In genomic region chr3:64214002-64214696, GRCh38 we compare ENCODE assay signal across 12 cellular contexts. TPM values are rescaled to one million over a fixed set of nuclear protein-coding genes. Genes with fewer than 3 reads are reported as not detected.
A peak's percentile ranks its signal among the peaks of the same experiment; 100 is the strongest.
DNase-seq lines count a peak whose midpoint lies in the region; ATAC-seq, FAIRE-seq and TF ChIP-seq lines count a peak whose summit lies in the region.
"Had no signal": no experiment of that assay in that cellular context is flagged by ENCODE, and none has a peak within 500 bp of the region (broad histone marks: within the 10 kb centered on the region; RNA-seq: fewer than 3 reads in every experiment).

No MANE protein-coding gene starts in this region.

- H4K91ac ChIP-seq in neuronal stem cell (ENCODE audit: low read depth, low read length, poor library complexity) = no peak overlapping the region

- H3K4me2 ChIP-seq in neuronal stem cell (ENCODE audit: insufficient read depth, low read length, poor library complexity, severe bottlenecking) = no peak overlapping the region

- H3K36me3 ChIP-seq in BJ (ENCODE audit: control insufficient read depth, insufficient read depth, low read length) (no peaks in the 10 kb centered on the region), Peyer's patch (no peaks in the 10 kb centered on the region), neuronal stem cell (replicated peaks in 1 of 2; ENCODE audit: control insufficient read depth in 2 of 2, insufficient read depth in 2 of 2, low read length in 2 of 2) (no peaks in the 10 kb centered on the region)

- POLR2A ChIA-PET in BJ (lab: Charles Lee) = no interaction called here

- no peak overlapping the region for H2BK5ac ChIP-seq in neuronal stem cell (ENCODE audit: low read length)

- no peaks in the 10 kb centered on the region for H3K27me3 ChIP-seq in BJ (ENCODE audit: control insufficient read depth, insufficient read depth, low read length)
- no peaks in the 10 kb centered on the region for H3K27me3 ChIP-seq in Peyer's patch
- H3K27me3 ChIP-seq in neuronal stem cell (ENCODE audit: control insufficient read depth in 3 of 3, insufficient read depth in 3 of 3, low read depth in 1 of 3, low read length in 3 of 3) = no peaks in the 10 kb centered on the region

- no peak overlapping the region for H3K4me3 Mint-ChIP-seq in stimulated activated naive CD8-positive, alpha-beta T cell treated with anti-CD3 and anti-CD28 coated beads, Interleukin-15, amount 100 ng/mL, for 72 hours

- peak overlapping the region; percentile 2 for H3K4me3 ChIP-seq in BJ (ENCODE audit: low read depth, low read length)
- H3K4me3 ChIP-seq in Peyer's patch = peak overlapping the region in 1 of 4 donors; percentile 14
- peak overlapping the region; percentile 47 for H3K4me3 ChIP-seq in fibroblast of mammary gland (ENCODE audit: control insufficient read depth, low read depth, low read length)
- H3K4me3 ChIP-seq in neuronal stem cell (ENCODE audit: low read length in 2 of 2) = no peak overlapping the region

- CTCF ChIA-PET in BJ (lab: Yijun Ruan, JAX) = interaction anchor here (1.4 to 2.7 kb wide), 3 partner anchors 9 to 270 kb away, joined by 4 to 7 read pairs (median 6); no protein-coding TSS in a partner anchor

- FAIRE-seq in D721Med (lab: Jason Lieb, UNC) = no peak
- FAIRE-seq: H1 had no signal

- no peaks in the 10 kb centered on the region for H3K4me1 Mint-ChIP-seq in stimulated activated naive CD8-positive, alpha-beta T cell treated with anti-CD3 and anti-CD28 coated beads, Interleukin-15, amount 100 ng/mL, for 72 hours

- H3K23ac ChIP-seq in neuronal stem cell (ENCODE audit: low read depth, low read length, poor library complexity) = no peak overlapping the region

- no peak overlapping the region for H2AK5ac ChIP-seq in neuronal stem cell (ENCODE audit: low read depth, low read length)

- TF ChIP-seq POLR2A in Peyer's patch (IDR thresholded peaks at IDR 0.05) = no peak

- no peak overlapping the region for H3K18ac ChIP-seq in neuronal stem cell (ENCODE audit: low read length)

- H3K79me1 ChIP-seq in neuronal stem cell (ENCODE audit: low read depth, low read length) = no peaks in the 10 kb centered on the region

- H2BK120ac ChIP-seq in neuronal stem cell (ENCODE audit: low read depth, low read length) = no peak overlapping the region

- TF ChIP-seq CTCF in BJ (IDR thresholded peaks at IDR 0.05; ENCODE audit: insufficient read depth, low read depth, low read length) (no peak), Peyer's patch (IDR thresholded peaks at IDR 0.05) (no peak), fibroblast of mammary gland (conservative IDR thresholded peaks at IDR 0.05; ENCODE audit: control insufficient read depth, insufficient read depth, low read depth, low read length) (no peak), D721Med (IDR thresholded peaks at IDR 0.05; ENCODE audit: insufficient read depth, missing control alignments) (no peak)

- WGBS in neuronal stem cell (ENCODE audit: extremely low coverage in 2 of 2, insufficient read length in 2 of 2, insufficient replicate concordance in 1 of 2), 2 donors = no CpG with 5 or more reads among the region's 10 CpGs

- H3K9ac ChIP-seq in neuronal stem cell (ENCODE audit: low read depth, low read length, poor library complexity) = no peak overlapping the region

- no peak overlapping the region for H3K14ac ChIP-seq in neuronal stem cell (ENCODE audit: low read length)

- DNase-seq in BJ (ENCODE audit: low read depth) (no peak), Peyer's patch (peak in 2 of 3 donors; percentile 19 to 53), fibroblast of mammary gland (ENCODE audit: low read depth) (peak; percentile 93), neuronal stem cell (ENCODE audit: low spot score) (no peak), D721Med (ENCODE audit: insufficient read length, low spot score) (no peak), CD1c-positive myeloid dendritic cell (ENCODE audit: extremely low spot score) (no peak)
- DNase-seq in stimulated activated naive CD8-positive, alpha-beta T cell treated with anti-CD3 and anti-CD28 coated beads, Interleukin-15, Interleukin-2, amounts not matched to agents 100 U/mL and 50 U/mL, for 24 hours = no peak
- DNase-seq in stimulated activated naive CD8-positive, alpha-beta T cell treated with anti-CD3 and anti-CD28 coated beads, Interleukin-15, amount 100 ng/mL, for 72 hours = no peak
- DNase-seq: activated CD8-positive, alpha-beta memory T cell treated with anti-CD3 and anti-CD28 coated beads, Interleukin-2, amount 50 U/mL, for 48 hours; DND-41 had no signal

- peaks cover 0 to 16% (median 0%) of the 10 kb centered on the region in 4 donors for H3K4me1 ChIP-seq in Peyer's patch
- H3K4me1 ChIP-seq in neuronal stem cell (ENCODE audit: control insufficient read depth in 2 of 2, insufficient read depth in 1 of 2, low read depth in 1 of 2, low read length in 2 of 2) = peaks cover 19 to 24% of the 10 kb centered on the region in 2 donors

- ATAC-seq in stimulated activated naive CD8-positive, alpha-beta T cell treated with anti-CD3 and anti-CD28 coated beads, Interleukin-15, Interleukin-2, amounts not matched to agents 100 U/mL and 50 U/mL, for 24 hours = no peak
- no peak for ATAC-seq in stimulated activated naive CD8-positive, alpha-beta T cell treated with anti-CD3 and anti-CD28 coated beads, Interleukin-15, amount 100 ng/mL, for 72 hours

- H3K9me3 Mint-ChIP-seq in stimulated activated naive CD8-positive, alpha-beta T cell treated with anti-CD3 and anti-CD28 coated beads, Interleukin-15, amount 100 ng/mL, for 72 hours = peaks cover 0 to under 1% of the 10 kb centered on the region in 2 donors

- peak overlapping the region; percentile 9 for H2AFZ ChIP-seq in neuronal stem cell (ENCODE audit: low read length)

- H2BK15ac ChIP-seq in neuronal stem cell (ENCODE audit: low read length) = no peak overlapping the region

- no peak overlapping the region for H2BK12ac ChIP-seq in neuronal stem cell (ENCODE audit: low read length)

- H3K27ac ChIP-seq in Peyer's patch (peak overlapping the region in 3 of 4 donors; percentile 7 to 73 (median 14)), neuronal stem cell (replicated peaks; ENCODE audit: low read length) (no peak overlapping the region)

- no peak overlapping the region for H3K4ac ChIP-seq in neuronal stem cell (ENCODE audit: low read length)

- no peak overlapping the region for H4K8ac ChIP-seq in neuronal stem cell (ENCODE audit: low read depth, low read length)

- H3K9me3 ChIP-seq in Peyer's patch (no peaks in the 10 kb centered on the region), neuronal stem cell (replicated peaks in 1 of 2; ENCODE audit: control insufficient read depth in 2 of 2, insufficient read depth in 1 of 2, low read depth in 1 of 2, low read length in 2 of 2) (no peaks in the 10 kb centered on the region)

- H3K27ac Mint-ChIP-seq in stimulated activated naive CD8-positive, alpha-beta T cell treated with anti-CD3 and anti-CD28 coated beads, Interleukin-15, amount 100 ng/mL, for 72 hours = peak overlapping the region in 1 of 2 donors; percentile 75

- peaks cover 12% of the 10 kb centered on the region for H3K27me3 Mint-ChIP-seq in stimulated activated naive CD8-positive, alpha-beta T cell treated with anti-CD3 and anti-CD28 coated beads, Interleukin-15, amount 100 ng/mL, for 72 hours

RNA-seq across cellular contexts. Expression of gene PRICKLE2, which starts 11.1 kb away (rescaled TPM):
- polyA plus RNA-seq in BJ (2011; rRNA removed) = 3.5 and 3.9 TPM in 2 replicates
- polyA minus RNA-seq in BJ (2011; rRNA and poly(A)+ RNA removed) = 17.4 and 18.2 TPM in 2 replicates
- 10 to 100 TPM in 2 of 4 donors, 1 to 10 TPM in 2; 3.5 to 22.3 (median 11.8) TPM for total RNA-seq in Peyer's patch
- 2.2 TPM for polyA plus RNA-seq in neuronal stem cell (2013, experiment 1 of 2)
- 2.3 TPM for polyA plus RNA-seq in neuronal stem cell (2013, experiment 2 of 2)
- total RNA-seq: NCI-H460 had no signal

Comparison
In these comparisons a context has a peak if more than half of its experiments do, and no peak if none do; other contexts are left out.
1. DNase-seq: peak in Peyer's patch (2 of 3) and fibroblast of mammary gland (single experiment); none in BJ (single experiment), neuronal stem cell (single experiment), stimulated activated naive CD8-positive, alpha-beta T cell treated with anti-CD3 and anti-CD28 coated beads, Interleukin-15, Interleukin-2, amounts not matched to agents 100 U/mL and 50 U/mL, for 24 hours (single experiment), D721Med (single experiment), CD1c-positive myeloid dendritic cell (single experiment) and stimulated activated naive CD8-positive, alpha-beta T cell treated with anti-CD3 and anti-CD28 coated beads, Interleukin-15, amount 100 ng/mL, for 72 hours (0 of 2).
2. H3K4me3 ChIP-seq: peak in BJ (single experiment) and fibroblast of mammary gland (single experiment); none in neuronal stem cell (0 of 2).